In the genomic region with DNA sequence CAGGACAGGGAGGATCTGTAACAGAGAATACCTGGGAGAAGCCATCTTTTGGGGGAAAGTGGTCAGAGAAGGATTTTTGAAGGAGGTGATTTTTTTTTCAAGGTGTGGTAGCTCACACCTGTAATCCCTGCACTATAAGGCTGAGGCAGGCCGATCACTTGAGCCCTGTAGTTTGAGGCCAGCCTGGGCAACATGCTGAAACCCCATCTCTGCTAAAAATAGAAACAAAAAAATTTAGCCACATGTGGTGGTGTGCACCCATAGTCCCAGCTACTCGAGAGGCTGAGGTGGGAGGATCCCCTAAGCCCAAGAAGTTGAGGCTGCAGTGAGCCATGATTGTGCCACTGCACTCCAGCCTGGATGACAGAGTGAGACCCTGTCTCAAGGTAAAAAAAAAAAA, we compare ENCODE assay signal across 16 cellular contexts.
"Had no signal": no experiment of that assay in that cellular context is flagged by ENCODE, and none has a peak within 500 bp of the region (broad histone marks: within the 10 kb centered on the region; RNA-seq: fewer than 3 reads in every experiment).

No MANE protein-coding gene starts in this region.

- H3K9me3 Mint-ChIP-seq: naive thymus-derived CD4-positive, alpha-beta T cell; WTC11 had no signal

- H3K27ac Mint-ChIP-seq: WTC11 had no signal

- H3K4me1 Mint-ChIP-seq: WTC11 had no signal

- H3K79me2 ChIP-seq: hepatocyte had no signal

- H3K4me3 Mint-ChIP-seq: WTC11 had no signal

- H3K4me2 ChIP-seq: hepatocyte had no signal

- H2AFZ ChIP-seq: hepatocyte had no signal

- H3K27me3 ChIP-seq: colonic mucosa, esophagus squamous epithelium, hepatocyte, left lung, right atrium auricular region, transverse colon had no signal

- FAIRE-seq: keratinocyte, TTC549 had no signal

- H3K27me3 Mint-ChIP-seq: naive thymus-derived CD4-positive, alpha-beta T cell had no signal

- H3K27ac ChIP-seq: colonic mucosa, hepatocyte, left lung, right atrium auricular region, transverse colon had no signal

- DNase-seq: activated naive CD4-positive, alpha-beta T cell; activated T-cell treated with anti-CD3 and anti-CD28 coated beads, Interleukin-2, amount 50 U/mL, for 48 hours; colonic mucosa; effector CD4-positive, alpha-beta T cell; esophagus squamous epithelium; left lung; mucosa of descending colon; naive thymus-derived CD4-positive, alpha-beta T cell; stimulated activated CD4-positive, alpha-beta T cell treated with anti-CD3 and anti-CD28 coated beads, Interleukin-4, amount 100 ng/mL, for 1 hour; stimulated activated naive CD4-positive, alpha-beta T cell; transverse colon had no signal

- H3K36me3 ChIP-seq: colonic mucosa, esophagus squamous epithelium, left lung, right atrium auricular region, transverse colon had no signal

- H3K4me3 ChIP-seq: colonic mucosa, esophagus squamous epithelium, hepatocyte, left lung, mucosa of descending colon, right atrium auricular region, transverse colon had no signal

- H3K36me3 Mint-ChIP-seq: WTC11 had no signal

- ATAC-seq: left lung; mucosa of descending colon; naive thymus-derived CD4-positive, alpha-beta T cell; WTC11 had no signal

- H3K4me1 ChIP-seq: colonic mucosa had no signal

- H3K9me3 ChIP-seq: colonic mucosa, esophagus squamous epithelium, left lung, mucosa of descending colon, right atrium auricular region, transverse colon had no signal
